In genomic region chr1:219081943-219082925, GRCh38 we compare ENCODE assay signal across 15 cellular contexts.
DNase-seq lines count a peak whose midpoint lies in the region; ATAC-seq, FAIRE-seq and TF ChIP-seq lines count a peak whose summit lies in the region.
"Had no signal": no experiment of that assay in that cellular context is flagged by ENCODE, and none has a peak within 500 bp of the region (broad histone marks: within the 10 kb centered on the region; RNA-seq: fewer than 3 reads in every experiment).

No MANE protein-coding gene starts in this region.

- H3K36me3 Mint-ChIP-seq in effector memory CD8-positive, alpha-beta T cell (ENCODE audit: insufficient read depth): no peaks in the 10 kb centered on the region
- H3K36me3 Mint-ChIP-seq: stimulated activated effector memory CD8-positive, alpha-beta T cell treated with anti-CD3 and anti-CD28 coated beads, Interleukin-12 subunit alpha, Interleukin-12 subunit beta, amount 100 ng/mL, for 72 hours had no signal

- H3K27me3 Mint-ChIP-seq in effector memory CD8-positive, alpha-beta T cell: peaks cover 0 to 4% of the 10 kb centered on the region in 2 donors

- no peak overlapping the region for H3K4me3 Mint-ChIP-seq in effector memory CD8-positive, alpha-beta T cell
- H3K4me3 Mint-ChIP-seq: activated CD4-positive, alpha-beta T cell treated with anti-CD3 and anti-CD28 coated beads for 36 hours; stimulated activated effector memory CD8-positive, alpha-beta T cell treated with anti-CD3 and anti-CD28 coated beads, Interleukin-12 subunit alpha, Interleukin-12 subunit beta, amount 100 ng/mL, for 72 hours had no signal

- no peaks in the 10 kb centered on the region for H3K4me1 Mint-ChIP-seq in effector memory CD8-positive, alpha-beta T cell (ENCODE audit: low read depth in 2 of 2)
- H3K4me1 Mint-ChIP-seq: activated CD4-positive, alpha-beta T cell treated with anti-CD3 and anti-CD28 coated beads for 36 hours; stimulated activated effector memory CD8-positive, alpha-beta T cell treated with anti-CD3 and anti-CD28 coated beads, Interleukin-12 subunit alpha, Interleukin-12 subunit beta, amount 100 ng/mL, for 72 hours had no signal

- H3K9me3 Mint-ChIP-seq in effector memory CD8-positive, alpha-beta T cell: peaks cover 0 to 8% of the 10 kb centered on the region in 2 donors
- H3K9me3 Mint-ChIP-seq: activated T-helper 2 cell treated with anti-CD3 and anti-CD28 coated beads, Interferon-gamma antibody, Interleukin-2, Interleukin-4, amounts not matched to agents 10 μg/mL and 5 μg/mL and 100 μg/mL, durations not matched to agents 14 hours and 24 hours and 36 hours had no signal

- DNase-seq in kidney tubule cell (ENCODE audit: low spot score): peak; percentile 28
- DNase-seq in NCI-H345 (lab: John Stamatoyannopoulos, UW): no peak
- DNase-seq in GM12892 (ENCODE audit: insufficient read length): no peak
- no peak for DNase-seq in effector memory CD8-positive, alpha-beta T cell
- no peak for DNase-seq in GF-D8 (lab: John Stamatoyannopoulos, UW)
- DNase-seq: activated CD4-positive, alpha-beta T cell treated with anti-CD3 and anti-CD28 coated beads for 36 hours; head of caudate nucleus; NCI-H1105; NCI-H774 had no signal

- no peak for FAIRE-seq in GM12892 (lab: Jason Lieb, UNC)
- FAIRE-seq: astrocyte had no signal

- no peak overlapping the region for H3K27ac Mint-ChIP-seq in effector memory CD8-positive, alpha-beta T cell
- H3K27ac Mint-ChIP-seq: activated CD4-positive, alpha-beta T cell treated with anti-CD3 and anti-CD28 coated beads for 36 hours; activated T-helper 2 cell treated with anti-CD3 and anti-CD28 coated beads, Interferon-gamma antibody, Interleukin-2, Interleukin-4, amounts not matched to agents 10 μg/mL and 5 μg/mL and 100 μg/mL, durations not matched to agents 14 hours and 24 hours and 36 hours; stimulated activated effector memory CD8-positive, alpha-beta T cell treated with anti-CD3 and anti-CD28 coated beads, Interleukin-12 subunit alpha, Interleukin-12 subunit beta, amount 100 ng/mL, for 72 hours had no signal

- TF ChIP-seq POLR2A in GM12892 (IDR thresholded peaks at IDR 0.05; ENCODE audit: low read depth, low read length): no peak

- ATAC-seq in GM18868 (IDR thresholded peaks at IDR 0.05; ENCODE audit: unreplicated experiment) (peak; percentile 80), GM21723 (IDR thresholded peaks at IDR 0.05; ENCODE audit: unreplicated experiment) (peak; percentile 77), HG03342 (IDR thresholded peaks at IDR 0.05; ENCODE audit: unreplicated experiment) (peak; percentile 69)
- no peak for ATAC-seq in effector memory CD8-positive, alpha-beta T cell (replicated peaks)
- ATAC-seq: activated CD4-positive, alpha-beta T cell treated with anti-CD3 and anti-CD28 coated beads for 36 hours; stimulated activated effector memory CD8-positive, alpha-beta T cell treated with anti-CD3 and anti-CD28 coated beads, Interleukin-12 subunit alpha, Interleukin-12 subunit beta, amount 100 ng/mL, for 72 hours had no signal
